Comparison of ENCODE assay signal across 1 cellular context in genomic region chr13:50400930-50401553, GRCh38.
TF ChIP-seq lines count a peak whose summit lies in the region.

No MANE protein-coding gene starts in this region.

TF ChIP-seq in IMR-90, 13 proteins besides CTCF, POLR2A, EP300 and RAD21:
- TF ChIP-seq RFX5 (IDR thresholded peaks at IDR 0.05; ENCODE audit: low read depth, low read length): no peak
- TF ChIP-seq CEBPB (IDR thresholded peaks at IDR 0.05; ENCODE audit: low read depth, low read length): peak; percentile 25; the same call in 1 of the 2 replicates
- TF ChIP-seq BHLHE40 (IDR thresholded peaks at IDR 0.05; ENCODE audit: low read depth, low read length): peak; percentile 64; the same call in 1 of the 2 replicates
- TF ChIP-seq, protein P1, sequence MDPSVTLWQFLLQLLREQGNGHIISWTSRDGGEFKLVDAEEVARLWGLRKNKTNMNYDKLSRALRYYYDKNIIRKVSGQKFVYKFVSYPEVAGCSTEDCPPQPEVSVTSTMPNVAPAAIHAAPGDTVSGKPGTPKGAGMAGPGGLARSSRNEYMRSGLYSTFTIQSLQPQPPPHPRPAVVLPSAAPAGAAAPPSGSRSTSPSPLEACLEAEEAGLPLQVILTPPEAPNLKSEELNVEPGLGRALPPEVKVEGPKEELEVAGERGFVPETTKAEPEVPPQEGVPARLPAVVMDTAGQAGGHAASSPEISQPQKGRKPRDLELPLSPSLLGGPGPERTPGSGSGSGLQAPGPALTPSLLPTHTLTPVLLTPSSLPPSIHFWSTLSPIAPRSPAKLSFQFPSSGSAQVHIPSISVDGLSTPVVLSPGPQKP (IDR thresholded peaks at IDR 0.05; ENCODE audit: borderline replicate concordance, low read depth, low read length): no peak
- TF ChIP-seq SMC3 (IDR thresholded peaks at IDR 0.05; ENCODE audit: low read depth, low read length): no peak
- no peak for TF ChIP-seq MXI1 (IDR thresholded peaks at IDR 0.05; ENCODE audit: borderline replicate concordance, low read depth, low read length)
- no peak for TF ChIP-seq NFE2L2 (IDR thresholded peaks at IDR 0.05; ENCODE audit: low read depth, low read length)
- no peak for TF ChIP-seq RCOR1 (IDR thresholded peaks at IDR 0.05; ENCODE audit: insufficient replicate concordance, low read length)
- TF ChIP-seq CHD1 (IDR thresholded peaks at IDR 0.05; ENCODE audit: low read depth, low read length): no peak
- no peak for TF ChIP-seq MAZ (IDR thresholded peaks at IDR 0.05; ENCODE audit: borderline replicate concordance, low read depth, low read length)
- TF ChIP-seq FOS (IDR thresholded peaks at IDR 0.05; ENCODE audit: low read depth, low read length): 0 out of 2 replicates have a peak, but pooled peaks have one; percentile 44
- TF ChIP-seq USF2 (IDR thresholded peaks at IDR 0.05; ENCODE audit: low read depth, low read length): peak; percentile 8; the same call in 1 of the 2 replicates
- TF ChIP-seq MAFK (IDR thresholded peaks at IDR 0.05; ENCODE audit: low read depth, low read length): no peak; the same call in 1 of the 2 replicates
